ENCODE assay signal across 1 cellular context in genomic region chr13:68051910-68052309, GRCh38.
TF ChIP-seq lines count a peak whose summit lies in the region.

No MANE protein-coding gene starts in this region.

TF ChIP-seq in IMR-90, 13 proteins besides CTCF, POLR2A, EP300 and RAD21 (continued from another document):
- TF ChIP-seq, protein P1, sequence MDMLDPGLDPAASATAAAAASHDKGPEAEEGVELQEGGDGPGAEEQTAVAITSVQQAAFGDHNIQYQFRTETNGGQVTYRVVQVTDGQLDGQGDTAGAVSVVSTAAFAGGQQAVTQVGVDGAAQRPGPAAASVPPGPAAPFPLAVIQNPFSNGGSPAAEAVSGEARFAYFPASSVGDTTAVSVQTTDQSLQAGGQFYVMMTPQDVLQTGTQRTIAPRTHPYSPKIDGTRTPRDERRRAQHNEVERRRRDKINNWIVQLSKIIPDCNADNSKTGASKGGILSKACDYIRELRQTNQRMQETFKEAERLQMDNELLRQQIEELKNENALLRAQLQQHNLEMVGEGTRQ (IDR thresholded peaks at IDR 0.05; ENCODE audit: low read depth, low read length): no peak
- TF ChIP-seq CHD1 (IDR thresholded peaks at IDR 0.05; ENCODE audit: low read depth, low read length) (no peak), RFX5 (IDR thresholded peaks at IDR 0.05; ENCODE audit: low read depth, low read length) (no peak)
